Comparison of ENCODE assay signal across 1 cellular context in the genomic region with DNA sequence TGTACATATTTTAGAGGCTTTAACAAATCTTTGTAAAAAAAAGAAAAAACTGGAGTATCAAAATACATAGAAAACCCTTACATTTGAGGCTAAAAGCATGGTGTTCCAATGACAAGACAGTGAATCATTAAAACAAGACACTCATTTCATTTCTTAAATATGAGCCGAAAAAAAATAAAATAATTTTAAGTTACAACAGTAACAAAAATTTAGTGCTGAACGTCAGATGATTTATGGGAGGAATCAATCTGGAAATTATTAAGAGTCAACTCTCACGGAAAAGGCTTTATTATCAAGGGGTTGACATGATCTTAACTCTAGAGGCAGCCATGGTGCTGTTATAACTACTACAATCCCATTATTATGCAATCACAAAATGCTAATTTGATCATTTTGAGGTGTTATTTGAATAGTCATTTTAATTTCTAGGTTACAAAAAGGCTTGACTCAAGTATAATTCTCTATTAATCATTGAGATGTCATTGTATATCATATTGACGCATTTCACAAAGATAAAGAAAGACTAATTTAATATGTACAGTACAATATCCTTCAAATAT.
TF ChIP-seq lines count a peak whose summit lies in the region.

No MANE protein-coding gene starts in this region.

TF ChIP-seq in GM23338, 12 proteins besides CTCF, POLR2A, EP300 and RAD21 (continued from another document):
- TF ChIP-seq, protein P1, sequence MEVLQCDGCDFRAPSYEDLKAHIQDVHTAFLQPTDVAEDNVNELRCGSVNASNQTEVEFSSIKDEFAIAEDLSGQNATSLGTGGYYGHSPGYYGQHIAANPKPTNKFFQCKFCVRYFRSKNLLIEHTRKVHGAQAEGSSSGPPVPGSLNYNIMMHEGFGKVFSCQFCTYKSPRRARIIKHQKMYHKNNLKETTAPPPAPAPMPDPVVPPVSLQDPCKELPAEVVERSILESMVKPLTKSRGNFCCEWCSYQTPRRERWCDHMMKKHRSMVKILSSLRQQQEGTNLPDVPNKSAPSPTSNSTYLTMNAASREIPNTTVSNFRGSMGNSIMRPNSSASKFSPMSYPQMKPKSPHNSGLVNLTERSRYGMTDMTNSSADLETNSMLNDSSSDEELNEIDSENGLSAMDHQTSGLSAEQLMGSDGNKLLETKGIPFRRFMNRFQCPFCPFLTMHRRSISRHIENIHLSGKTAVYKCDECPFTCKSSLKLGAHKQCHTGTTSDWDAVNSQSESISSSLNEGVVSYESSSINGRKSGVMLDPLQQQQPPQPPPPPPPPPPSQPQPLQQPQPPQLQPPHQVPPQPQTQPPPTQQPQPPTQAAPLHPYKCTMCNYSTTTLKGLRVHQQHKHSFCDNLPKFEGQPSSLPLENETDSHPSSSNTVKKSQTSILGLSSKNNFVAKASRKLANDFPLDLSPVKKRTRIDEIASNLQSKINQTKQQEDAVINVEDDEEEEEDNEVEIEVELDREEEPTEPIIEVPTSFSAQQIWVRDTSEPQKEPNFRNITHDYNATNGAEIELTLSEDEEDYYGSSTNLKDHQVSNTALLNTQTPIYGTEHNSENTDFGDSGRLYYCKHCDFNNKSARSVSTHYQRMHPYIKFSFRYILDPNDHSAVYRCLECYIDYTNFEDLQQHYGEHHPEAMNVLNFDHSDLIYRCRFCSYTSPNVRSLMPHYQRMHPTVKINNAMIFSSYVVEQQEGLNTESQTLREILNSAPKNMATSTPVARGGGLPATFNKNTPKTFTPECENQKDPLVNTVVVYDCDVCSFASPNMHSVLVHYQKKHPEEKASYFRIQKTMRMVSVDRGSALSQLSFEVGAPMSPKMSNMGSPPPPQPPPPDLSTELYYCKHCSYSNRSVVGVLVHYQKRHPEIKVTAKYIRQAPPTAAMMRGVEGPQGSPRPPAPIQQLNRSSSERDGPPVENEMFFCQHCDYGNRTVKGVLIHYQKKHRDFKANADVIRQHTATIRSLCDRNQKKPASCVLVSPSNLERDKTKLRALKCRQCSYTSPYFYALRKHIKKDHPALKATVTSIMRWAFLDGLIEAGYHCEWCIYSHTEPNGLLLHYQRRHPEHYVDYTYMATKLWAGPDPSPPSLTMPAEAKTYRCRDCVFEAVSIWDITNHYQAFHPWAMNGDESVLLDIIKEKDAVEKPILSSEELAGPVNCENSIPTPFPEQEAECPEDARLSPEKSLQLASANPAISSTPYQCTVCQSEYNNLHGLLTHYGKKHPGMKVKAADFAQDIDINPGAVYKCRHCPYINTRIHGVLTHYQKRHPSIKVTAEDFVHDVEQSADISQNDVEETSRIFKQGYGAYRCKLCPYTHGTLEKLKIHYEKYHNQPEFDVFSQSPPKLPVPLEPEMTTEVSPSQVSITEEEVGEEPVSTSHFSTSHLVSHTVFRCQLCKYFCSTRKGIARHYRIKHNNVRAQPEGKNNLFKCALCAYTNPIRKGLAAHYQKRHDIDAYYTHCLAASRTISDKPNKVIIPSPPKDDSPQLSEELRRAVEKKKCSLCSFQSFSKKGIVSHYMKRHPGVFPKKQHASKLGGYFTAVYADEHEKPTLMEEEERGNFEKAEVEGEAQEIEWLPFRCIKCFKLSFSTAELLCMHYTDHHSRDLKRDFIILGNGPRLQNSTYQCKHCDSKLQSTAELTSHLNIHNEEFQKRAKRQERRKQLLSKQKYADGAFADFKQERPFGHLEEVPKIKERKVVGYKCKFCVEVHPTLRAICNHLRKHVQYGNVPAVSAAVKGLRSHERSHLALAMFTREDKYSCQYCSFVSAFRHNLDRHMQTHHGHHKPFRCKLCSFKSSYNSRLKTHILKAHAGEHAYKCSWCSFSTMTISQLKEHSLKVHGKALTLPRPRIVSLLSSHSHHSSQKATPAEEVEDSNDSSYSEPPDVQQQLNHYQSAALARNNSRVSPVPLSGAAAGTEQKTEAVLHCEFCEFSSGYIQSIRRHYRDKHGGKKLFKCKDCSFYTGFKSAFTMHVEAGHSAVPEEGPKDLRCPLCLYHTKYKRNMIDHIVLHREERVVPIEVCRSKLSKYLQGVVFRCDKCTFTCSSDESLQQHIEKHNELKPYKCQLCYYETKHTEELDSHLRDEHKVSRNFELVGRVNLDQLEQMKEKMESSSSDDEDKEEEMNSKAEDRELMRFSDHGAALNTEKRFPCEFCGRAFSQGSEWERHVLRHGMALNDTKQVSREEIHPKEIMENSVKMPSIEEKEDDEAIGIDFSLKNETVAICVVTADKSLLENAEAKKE (CRISPR knock-in tag; IDR thresholded peaks at IDR 0.05), result no peak
- no peak for TF ChIP-seq EZH2 (IDR thresholded peaks at IDR 0.05; ENCODE audit: low read depth, unreplicated experiment)
- no peak for TF ChIP-seq EZH2phosphoT487 (IDR thresholded peaks at IDR 0.05; ENCODE audit: unreplicated experiment)
- no peak for TF ChIP-seq STAT1 (IDR thresholded peaks at IDR 0.05; ENCODE audit: unreplicated experiment)
- TF ChIP-seq, protein P2, sequence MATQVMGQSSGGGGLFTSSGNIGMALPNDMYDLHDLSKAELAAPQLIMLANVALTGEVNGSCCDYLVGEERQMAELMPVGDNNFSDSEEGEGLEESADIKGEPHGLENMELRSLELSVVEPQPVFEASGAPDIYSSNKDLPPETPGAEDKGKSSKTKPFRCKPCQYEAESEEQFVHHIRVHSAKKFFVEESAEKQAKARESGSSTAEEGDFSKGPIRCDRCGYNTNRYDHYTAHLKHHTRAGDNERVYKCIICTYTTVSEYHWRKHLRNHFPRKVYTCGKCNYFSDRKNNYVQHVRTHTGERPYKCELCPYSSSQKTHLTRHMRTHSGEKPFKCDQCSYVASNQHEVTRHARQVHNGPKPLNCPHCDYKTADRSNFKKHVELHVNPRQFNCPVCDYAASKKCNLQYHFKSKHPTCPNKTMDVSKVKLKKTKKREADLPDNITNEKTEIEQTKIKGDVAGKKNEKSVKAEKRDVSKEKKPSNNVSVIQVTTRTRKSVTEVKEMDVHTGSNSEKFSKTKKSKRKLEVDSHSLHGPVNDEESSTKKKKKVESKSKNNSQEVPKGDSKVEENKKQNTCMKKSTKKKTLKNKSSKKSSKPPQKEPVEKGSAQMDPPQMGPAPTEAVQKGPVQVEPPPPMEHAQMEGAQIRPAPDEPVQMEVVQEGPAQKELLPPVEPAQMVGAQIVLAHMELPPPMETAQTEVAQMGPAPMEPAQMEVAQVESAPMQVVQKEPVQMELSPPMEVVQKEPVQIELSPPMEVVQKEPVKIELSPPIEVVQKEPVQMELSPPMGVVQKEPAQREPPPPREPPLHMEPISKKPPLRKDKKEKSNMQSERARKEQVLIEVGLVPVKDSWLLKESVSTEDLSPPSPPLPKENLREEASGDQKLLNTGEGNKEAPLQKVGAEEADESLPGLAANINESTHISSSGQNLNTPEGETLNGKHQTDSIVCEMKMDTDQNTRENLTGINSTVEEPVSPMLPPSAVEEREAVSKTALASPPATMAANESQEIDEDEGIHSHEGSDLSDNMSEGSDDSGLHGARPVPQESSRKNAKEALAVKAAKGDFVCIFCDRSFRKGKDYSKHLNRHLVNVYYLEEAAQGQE (IDR thresholded peaks at IDR 0.05; ENCODE audit: unreplicated experiment), result no peak
- no peak for TF ChIP-seq ZNF331 (CRISPR knock-in tag; IDR thresholded peaks at IDR 0.05; ENCODE audit: low read depth)
- no peak for TF ChIP-seq POLR2AphosphoS5 (IDR thresholded peaks at IDR 0.05; ENCODE audit: low read depth)
- TF ChIP-seq, protein P3, sequence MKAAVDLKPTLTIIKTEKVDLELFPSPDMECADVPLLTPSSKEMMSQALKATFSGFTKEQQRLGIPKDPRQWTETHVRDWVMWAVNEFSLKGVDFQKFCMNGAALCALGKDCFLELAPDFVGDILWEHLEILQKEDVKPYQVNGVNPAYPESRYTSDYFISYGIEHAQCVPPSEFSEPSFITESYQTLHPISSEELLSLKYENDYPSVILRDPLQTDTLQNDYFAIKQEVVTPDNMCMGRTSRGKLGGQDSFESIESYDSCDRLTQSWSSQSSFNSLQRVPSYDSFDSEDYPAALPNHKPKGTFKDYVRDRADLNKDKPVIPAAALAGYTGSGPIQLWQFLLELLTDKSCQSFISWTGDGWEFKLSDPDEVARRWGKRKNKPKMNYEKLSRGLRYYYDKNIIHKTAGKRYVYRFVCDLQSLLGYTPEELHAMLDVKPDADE (IDR thresholded peaks at IDR 0.05), result no peak
